In the genomic region with DNA sequence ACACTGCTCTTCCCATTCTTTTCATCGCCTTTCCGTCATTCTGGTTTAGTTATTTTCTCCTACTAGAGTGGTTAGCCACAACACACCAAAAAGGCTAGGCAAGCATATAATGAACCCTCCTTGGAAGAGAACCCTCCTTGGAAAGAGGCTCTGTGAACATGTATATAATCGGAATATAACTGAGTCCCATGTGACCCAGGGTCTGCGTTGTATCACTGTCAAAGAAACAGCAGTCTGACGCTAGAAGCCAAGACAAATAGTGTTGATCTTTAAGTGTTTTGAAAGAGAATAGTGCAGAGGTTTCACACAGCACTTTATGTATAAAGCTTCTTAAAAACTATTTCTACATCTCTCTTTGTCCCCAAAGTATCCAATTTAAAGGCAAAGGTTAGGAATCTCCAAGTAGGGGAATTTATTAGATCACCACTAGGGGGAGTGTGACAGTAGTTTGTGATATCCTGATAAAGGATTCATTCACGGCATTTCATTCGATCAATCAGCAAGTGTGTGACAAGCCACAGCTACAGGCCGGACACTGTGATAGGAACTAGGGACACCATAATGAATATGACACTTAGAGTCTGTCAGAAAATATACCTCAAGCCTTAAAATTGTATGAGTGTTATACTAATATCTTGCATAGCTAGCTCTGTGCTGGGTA, we compare ENCODE assay signal across 1 cellular context.
TF ChIP-seq lines count a peak whose summit lies in the region.

No MANE protein-coding gene starts in this region.

TF ChIP-seq in GM23338, 12 proteins besides CTCF, POLR2A, EP300 and RAD21 (continued from another document):
- TF ChIP-seq, protein P1, sequence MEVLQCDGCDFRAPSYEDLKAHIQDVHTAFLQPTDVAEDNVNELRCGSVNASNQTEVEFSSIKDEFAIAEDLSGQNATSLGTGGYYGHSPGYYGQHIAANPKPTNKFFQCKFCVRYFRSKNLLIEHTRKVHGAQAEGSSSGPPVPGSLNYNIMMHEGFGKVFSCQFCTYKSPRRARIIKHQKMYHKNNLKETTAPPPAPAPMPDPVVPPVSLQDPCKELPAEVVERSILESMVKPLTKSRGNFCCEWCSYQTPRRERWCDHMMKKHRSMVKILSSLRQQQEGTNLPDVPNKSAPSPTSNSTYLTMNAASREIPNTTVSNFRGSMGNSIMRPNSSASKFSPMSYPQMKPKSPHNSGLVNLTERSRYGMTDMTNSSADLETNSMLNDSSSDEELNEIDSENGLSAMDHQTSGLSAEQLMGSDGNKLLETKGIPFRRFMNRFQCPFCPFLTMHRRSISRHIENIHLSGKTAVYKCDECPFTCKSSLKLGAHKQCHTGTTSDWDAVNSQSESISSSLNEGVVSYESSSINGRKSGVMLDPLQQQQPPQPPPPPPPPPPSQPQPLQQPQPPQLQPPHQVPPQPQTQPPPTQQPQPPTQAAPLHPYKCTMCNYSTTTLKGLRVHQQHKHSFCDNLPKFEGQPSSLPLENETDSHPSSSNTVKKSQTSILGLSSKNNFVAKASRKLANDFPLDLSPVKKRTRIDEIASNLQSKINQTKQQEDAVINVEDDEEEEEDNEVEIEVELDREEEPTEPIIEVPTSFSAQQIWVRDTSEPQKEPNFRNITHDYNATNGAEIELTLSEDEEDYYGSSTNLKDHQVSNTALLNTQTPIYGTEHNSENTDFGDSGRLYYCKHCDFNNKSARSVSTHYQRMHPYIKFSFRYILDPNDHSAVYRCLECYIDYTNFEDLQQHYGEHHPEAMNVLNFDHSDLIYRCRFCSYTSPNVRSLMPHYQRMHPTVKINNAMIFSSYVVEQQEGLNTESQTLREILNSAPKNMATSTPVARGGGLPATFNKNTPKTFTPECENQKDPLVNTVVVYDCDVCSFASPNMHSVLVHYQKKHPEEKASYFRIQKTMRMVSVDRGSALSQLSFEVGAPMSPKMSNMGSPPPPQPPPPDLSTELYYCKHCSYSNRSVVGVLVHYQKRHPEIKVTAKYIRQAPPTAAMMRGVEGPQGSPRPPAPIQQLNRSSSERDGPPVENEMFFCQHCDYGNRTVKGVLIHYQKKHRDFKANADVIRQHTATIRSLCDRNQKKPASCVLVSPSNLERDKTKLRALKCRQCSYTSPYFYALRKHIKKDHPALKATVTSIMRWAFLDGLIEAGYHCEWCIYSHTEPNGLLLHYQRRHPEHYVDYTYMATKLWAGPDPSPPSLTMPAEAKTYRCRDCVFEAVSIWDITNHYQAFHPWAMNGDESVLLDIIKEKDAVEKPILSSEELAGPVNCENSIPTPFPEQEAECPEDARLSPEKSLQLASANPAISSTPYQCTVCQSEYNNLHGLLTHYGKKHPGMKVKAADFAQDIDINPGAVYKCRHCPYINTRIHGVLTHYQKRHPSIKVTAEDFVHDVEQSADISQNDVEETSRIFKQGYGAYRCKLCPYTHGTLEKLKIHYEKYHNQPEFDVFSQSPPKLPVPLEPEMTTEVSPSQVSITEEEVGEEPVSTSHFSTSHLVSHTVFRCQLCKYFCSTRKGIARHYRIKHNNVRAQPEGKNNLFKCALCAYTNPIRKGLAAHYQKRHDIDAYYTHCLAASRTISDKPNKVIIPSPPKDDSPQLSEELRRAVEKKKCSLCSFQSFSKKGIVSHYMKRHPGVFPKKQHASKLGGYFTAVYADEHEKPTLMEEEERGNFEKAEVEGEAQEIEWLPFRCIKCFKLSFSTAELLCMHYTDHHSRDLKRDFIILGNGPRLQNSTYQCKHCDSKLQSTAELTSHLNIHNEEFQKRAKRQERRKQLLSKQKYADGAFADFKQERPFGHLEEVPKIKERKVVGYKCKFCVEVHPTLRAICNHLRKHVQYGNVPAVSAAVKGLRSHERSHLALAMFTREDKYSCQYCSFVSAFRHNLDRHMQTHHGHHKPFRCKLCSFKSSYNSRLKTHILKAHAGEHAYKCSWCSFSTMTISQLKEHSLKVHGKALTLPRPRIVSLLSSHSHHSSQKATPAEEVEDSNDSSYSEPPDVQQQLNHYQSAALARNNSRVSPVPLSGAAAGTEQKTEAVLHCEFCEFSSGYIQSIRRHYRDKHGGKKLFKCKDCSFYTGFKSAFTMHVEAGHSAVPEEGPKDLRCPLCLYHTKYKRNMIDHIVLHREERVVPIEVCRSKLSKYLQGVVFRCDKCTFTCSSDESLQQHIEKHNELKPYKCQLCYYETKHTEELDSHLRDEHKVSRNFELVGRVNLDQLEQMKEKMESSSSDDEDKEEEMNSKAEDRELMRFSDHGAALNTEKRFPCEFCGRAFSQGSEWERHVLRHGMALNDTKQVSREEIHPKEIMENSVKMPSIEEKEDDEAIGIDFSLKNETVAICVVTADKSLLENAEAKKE (CRISPR knock-in tag; IDR thresholded peaks at IDR 0.05), result no peak
- TF ChIP-seq STAT1 (IDR thresholded peaks at IDR 0.05; ENCODE audit: unreplicated experiment) (no peak), CREB1 (CRISPR knock-in tag; IDR thresholded peaks at IDR 0.05; ENCODE audit: low read depth) (no peak)
